In the genomic region with DNA sequence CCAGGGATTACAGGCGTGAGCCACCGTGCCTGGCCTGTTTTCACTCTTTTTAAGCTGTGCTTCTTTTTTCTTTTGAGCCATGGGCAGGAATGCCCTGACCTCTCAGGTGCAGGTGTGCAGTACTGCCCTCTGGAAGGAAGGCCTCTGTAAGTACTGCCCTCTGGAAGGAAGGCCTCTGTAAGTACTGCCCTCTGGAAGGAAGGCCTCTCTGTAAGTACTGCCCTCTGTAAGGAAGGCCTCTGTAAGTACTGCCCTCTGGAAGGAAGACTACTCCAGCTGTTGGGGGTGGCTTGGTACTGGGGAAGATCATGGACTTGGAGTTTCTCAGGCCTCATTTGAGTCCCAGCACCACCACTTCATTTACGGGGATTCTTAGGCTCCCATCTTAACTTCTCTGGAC, we compare ENCODE assay signal across 18 cellular contexts.
DNase-seq lines count a peak whose midpoint lies in the region; ATAC-seq and TF ChIP-seq lines count a peak whose summit lies in the region.
"Had no signal": no experiment of that assay in that cellular context is flagged by ENCODE, and none has a peak within 500 bp of the region (broad histone marks: within the 10 kb centered on the region; RNA-seq: fewer than 3 reads in every experiment).

No MANE protein-coding gene starts in this region.

- ATAC-seq in central memory CD8-positive, alpha-beta T cell (replicated peaks; ENCODE audit: extremely low read depth, poor library complexity, severe bottlenecking), result no peak
- no peak for ATAC-seq in GM21576 (IDR thresholded peaks at IDR 0.05; ENCODE audit: unreplicated experiment)
- ATAC-seq: heart left ventricle, sciatic nerve, WTC11 had no signal

- H3K9me3 ChIP-seq in neural progenitor cell (ENCODE audit: low read depth) (no peaks in the 10 kb centered on the region), Karpas-422 (ENCODE audit: low read length) (no peaks in the 10 kb centered on the region)
- H3K9me3 ChIP-seq: breast epithelium, heart left ventricle had no signal

- H3K27ac Mint-ChIP-seq in activated T-cell treated with anti-CD3 and anti-CD28 coated beads, Interleukin-2, amount 50 U/mL, for 24 hours, result peak overlapping the region; percentile 27
- H3K27ac Mint-ChIP-seq in IgD-negative memory B cell (peak overlapping the region in 2 of 3 donors; percentile 42 to 55), neural progenitor cell (peak overlapping the region; percentile 32)
- peak overlapping the region; percentile 67 for H3K27ac Mint-ChIP-seq in central memory CD8-positive, alpha-beta T cell (ENCODE audit: low read depth)
- H3K27ac Mint-ChIP-seq: WTC11 had no signal

- H3K4me1 ChIP-seq in neural progenitor cell (no peaks in the 10 kb centered on the region), Karpas-422 (ENCODE audit: low read length) (peaks cover 15% of the 10 kb centered on the region)
- H3K4me1 ChIP-seq: breast epithelium had no signal

- no peak for TF ChIP-seq CTCF in neural progenitor cell (IDR thresholded peaks at IDR 0.05)

- no peaks in the 10 kb centered on the region for H3K9me2 ChIP-seq in Karpas-422 (replicated peaks; ENCODE audit: insufficient read depth, low read length)

- H3K9me3 Mint-ChIP-seq in activated T-cell treated with anti-CD3 and anti-CD28 coated beads, Interleukin-2, amount 50 U/mL, for 24 hours, result no peaks in the 10 kb centered on the region
- no peaks in the 10 kb centered on the region for H3K9me3 Mint-ChIP-seq in IgD-negative memory B cell
- no peaks in the 10 kb centered on the region for H3K9me3 Mint-ChIP-seq in central memory CD8-positive, alpha-beta T cell
- peaks cover 9% of the 10 kb centered on the region for H3K9me3 Mint-ChIP-seq in neural progenitor cell
- H3K9me3 Mint-ChIP-seq: T-helper 1 cell treated with Interleukin-12 subunit alpha and Interleukin-12 subunit beta and Interleukin-4 antibody, amounts not matched to agents 30 μg/mL and 1 μg/mL, for 36 hours had no signal

- H3K79me2 ChIP-seq in neural progenitor cell (ENCODE audit: low read depth) (no peaks in the 10 kb centered on the region), Karpas-422 (ENCODE audit: low read length) (no peaks in the 10 kb centered on the region)

- no peaks in the 10 kb centered on the region for H3K27me3 ChIP-seq in neural progenitor cell
- no peaks in the 10 kb centered on the region for H3K27me3 ChIP-seq in Karpas-422 (ENCODE audit: low read length)
- H3K27me3 ChIP-seq: breast epithelium, heart left ventricle had no signal

- H3K36me3 ChIP-seq in neural progenitor cell (no peaks in the 10 kb centered on the region), Karpas-422 (ENCODE audit: insufficient read depth, low read length) (no peaks in the 10 kb centered on the region)
- H3K36me3 ChIP-seq: breast epithelium, heart left ventricle had no signal

- DNase-seq in activated T-cell treated with anti-CD3 and anti-CD28 coated beads, Interleukin-2, amount 50 U/mL, for 24 hours, result no peak
- DNase-seq in activated T-cell treated with anti-CD3 and anti-CD28 coated beads, Interleukin-2, amount 50 U/mL, for 1 hour, result no peak
- DNase-seq in central memory CD8-positive, alpha-beta T cell (ENCODE audit: low spot score in 2 of 2), result no peak
- no peak for DNase-seq in neural progenitor cell (ENCODE audit: low spot score)
- DNase-seq in cerebellar cortex (ENCODE audit: low spot score), result no peak
- no peak for DNase-seq in Karpas-422
- DNase-seq: effector CD4-positive, alpha-beta T cell; heart left ventricle; mesenchymal stem cell; NCI-H2029 treated with DMSO at 0.1 percent for 48 hours; NCI-H510A; SIG-M5 had no signal

- no peaks in the 10 kb centered on the region for H3K27me3 Mint-ChIP-seq in activated T-cell treated with anti-CD3 and anti-CD28 coated beads, Interleukin-2, amount 50 U/mL, for 24 hours
- H3K27me3 Mint-ChIP-seq in IgD-negative memory B cell (peaks cover 2% of the 10 kb centered on the region), neural progenitor cell (ENCODE audit: insufficient read depth, low read depth) (peaks cover 2% of the 10 kb centered on the region)
- no peaks in the 10 kb centered on the region for H3K27me3 Mint-ChIP-seq in central memory CD8-positive, alpha-beta T cell

- H2AFZ ChIP-seq in neural progenitor cell (replicated peaks), result no peak overlapping the region
- no peak overlapping the region for H2AFZ ChIP-seq in Karpas-422 (ENCODE audit: low read length)

- H3K36me3 Mint-ChIP-seq in activated T-cell treated with anti-CD3 and anti-CD28 coated beads, Interleukin-2, amount 50 U/mL, for 24 hours (ENCODE audit: low read depth), result no peaks in the 10 kb centered on the region
- H3K36me3 Mint-ChIP-seq in IgD-negative memory B cell (no peaks in the 10 kb centered on the region), neural progenitor cell (no peaks in the 10 kb centered on the region)
- no peaks in the 10 kb centered on the region for H3K36me3 Mint-ChIP-seq in central memory CD8-positive, alpha-beta T cell (ENCODE audit: insufficient read depth)
- H3K36me3 Mint-ChIP-seq: WTC11 had no signal

- no peaks in the 10 kb centered on the region for H4K20me1 ChIP-seq in neural progenitor cell (ENCODE audit: low read depth)
- no peaks in the 10 kb centered on the region for H4K20me1 ChIP-seq in Karpas-422 (ENCODE audit: insufficient read depth, low read depth, low read length)

- no peak overlapping the region for H3K4me2 ChIP-seq in neural progenitor cell
- no peak overlapping the region for H3K4me2 ChIP-seq in Karpas-422 (ENCODE audit: low read depth, low read length, poor library complexity, severe bottlenecking)

- H3K4me3 Mint-ChIP-seq in activated T-cell treated with anti-CD3 and anti-CD28 coated beads, Interleukin-2, amount 50 U/mL, for 24 hours, result peak overlapping the region; percentile 18
- H3K4me3 Mint-ChIP-seq in IgD-negative memory B cell, result peak overlapping the region in 1 of 4 donors; percentile 72
- H3K4me3 Mint-ChIP-seq in central memory CD8-positive, alpha-beta T cell, result peak overlapping the region; percentile 57
- no peak overlapping the region for H3K4me3 Mint-ChIP-seq in neural progenitor cell
- H3K4me3 Mint-ChIP-seq: WTC11 had no signal

- H3K4me3 ChIP-seq in neural progenitor cell, result no peak overlapping the region
- H3K4me3 ChIP-seq in Karpas-422 (ENCODE audit: low read length), result no peak overlapping the region
- H3K4me3 ChIP-seq: breast epithelium, heart left ventricle had no signal

- H3K9ac ChIP-seq in neural progenitor cell (no peak overlapping the region), Karpas-422 (ENCODE audit: low read length) (no peak overlapping the region)

- peaks cover 17% of the 10 kb centered on the region for H3K4me1 Mint-ChIP-seq in activated T-cell treated with anti-CD3 and anti-CD28 coated beads, Interleukin-2, amount 50 U/mL, for 24 hours (ENCODE audit: low read depth)
- H3K4me1 Mint-ChIP-seq in IgD-negative memory B cell, result peaks cover 13 to 19% (median 15%) of the 10 kb centered on the region in 3 donors
- peaks cover 8% of the 10 kb centered on the region for H3K4me1 Mint-ChIP-seq in central memory CD8-positive, alpha-beta T cell
- H3K4me1 Mint-ChIP-seq in neural progenitor cell, result no peaks in the 10 kb centered on the region

- no peaks in the 10 kb centered on the region for H3F3A ChIP-seq in neural progenitor cell (ENCODE audit: low read depth)

- no peak overlapping the region for H3K27ac ChIP-seq in neural progenitor cell
- no peak overlapping the region for H3K27ac ChIP-seq in Karpas-422 (ENCODE audit: low read length)
- H3K27ac ChIP-seq: breast epithelium had no signal
